Comparison of ENCODE assay signal across 8 cellular contexts in genomic region chr14:49892636-49893308, GRCh38. TPM values are rescaled to one million over a fixed set of nuclear protein-coding genes. Genes with fewer than 3 reads are reported as not detected.
A peak's percentile ranks its signal among the peaks of the same experiment; 100 is the strongest.
DNase-seq lines count a peak whose midpoint lies in the region; ATAC-seq and TF ChIP-seq lines count a peak whose summit lies in the region.

Gene ARF6 (plus strand): TSS chr14:49893082. CDS start chr14:49893737, 655 bp downstream.

- peaks cover 6% of the 10 kb centered on the region for H3K36me3 ChIP-seq in thymus (ENCODE audit: control insufficient read depth, insufficient read depth)

- peaks cover 20% of the 10 kb centered on the region for H3K4me1 Mint-ChIP-seq in activated naive CD8-positive, alpha-beta T cell (ENCODE audit: low read depth)
- peaks cover 24% of the 10 kb centered on the region for H3K4me1 Mint-ChIP-seq in glutamatergic neuron (ENCODE audit: low read depth, unreplicated experiment)
- peaks cover 42% of the 10 kb centered on the region for H3K4me1 Mint-ChIP-seq in osteocyte (ENCODE audit: unreplicated experiment)

- H3K9me3 Mint-ChIP-seq in activated naive CD8-positive, alpha-beta T cell (ENCODE audit: low read depth): no peaks in the 10 kb centered on the region
- peaks cover 10% of the 10 kb centered on the region for H3K9me3 Mint-ChIP-seq in glutamatergic neuron (ENCODE audit: unreplicated experiment)
- no peaks in the 10 kb centered on the region for H3K9me3 Mint-ChIP-seq in osteocyte (ENCODE audit: unreplicated experiment)

- TF ChIP-seq CTCF in GM10266 (IDR thresholded peaks at IDR 0.05; ENCODE audit: control insufficient read depth, insufficient read depth, low read depth, missing control alignments): peak; percentile 19
- TF ChIP-seq CTCF in glutamatergic neuron (IDR thresholded peaks at IDR 0.05; ENCODE audit: partially characterized antibody, unreplicated experiment): no peak
- TF ChIP-seq CTCF in osteocyte (IDR thresholded peaks at IDR 0.05): peak; percentile 32

- H3K4me1 ChIP-seq in thymus (ENCODE audit: control insufficient read depth, insufficient read depth, low read length): peaks cover 4% of the 10 kb centered on the region

- peaks cover 33% of the 10 kb centered on the region for H3K36me3 Mint-ChIP-seq in activated naive CD8-positive, alpha-beta T cell
- no peaks in the 10 kb centered on the region for H3K36me3 Mint-ChIP-seq in glutamatergic neuron (ENCODE audit: unreplicated experiment)
- peaks cover 33% of the 10 kb centered on the region for H3K36me3 Mint-ChIP-seq in osteocyte (ENCODE audit: unreplicated experiment)

- peak within 1 kb of the TSS; percentile 85 for H3K4me3 ChIP-seq in thymus (ENCODE audit: low read length)

- under 1% methylated on average over 66 of the region's 66 CpGs for WGBS in thymus

- H3K27ac ChIP-seq in thymus (ENCODE audit: low read depth): peak within 1 kb of the TSS; percentile 99

- DNase-seq in GM10266 (ENCODE audit: extremely low spot score) (peak; percentile 96), NCI-H1092 treated with DMSO at 0.1 percent for 48 hours (lab: John Stamatoyannopoulos, UW) (peak; percentile 97), SKM-1 (lab: John Stamatoyannopoulos, UW; ENCODE audit: unreplicated experiment) (peak; percentile 51), glutamatergic neuron (peak; percentile 100), osteocyte (ENCODE audit: extremely low spot score, unreplicated experiment) (peak; percentile 99)

- H3K27me3 Mint-ChIP-seq in activated naive CD8-positive, alpha-beta T cell: no peaks in the 10 kb centered on the region
- H3K27me3 Mint-ChIP-seq in glutamatergic neuron (ENCODE audit: unreplicated experiment) (peaks cover 7% of the 10 kb centered on the region), osteocyte (ENCODE audit: unreplicated experiment) (no peaks in the 10 kb centered on the region)

- H3K27me3 ChIP-seq in thymus (ENCODE audit: control insufficient read depth, insufficient read depth): no peaks in the 10 kb centered on the region

- H3K4me3 Mint-ChIP-seq in activated naive CD8-positive, alpha-beta T cell: peak within 1 kb of the TSS; percentile 100
- H3K4me3 Mint-ChIP-seq in glutamatergic neuron (ENCODE audit: unreplicated experiment) (peak within 1 kb of the TSS; percentile 98), osteocyte (ENCODE audit: unreplicated experiment) (peak within 1 kb of the TSS; percentile 89)

- H3K27ac Mint-ChIP-seq in activated naive CD8-positive, alpha-beta T cell: peak within 1 kb of the TSS; percentile 100
- peak within 1 kb of the TSS; percentile 100 for H3K27ac Mint-ChIP-seq in glutamatergic neuron (ENCODE audit: unreplicated experiment)
- peak within 1 kb of the TSS; percentile 98 for H3K27ac Mint-ChIP-seq in osteocyte (ENCODE audit: unreplicated experiment)

- ATAC-seq in HG02610 (IDR thresholded peaks at IDR 0.05; ENCODE audit: unreplicated experiment): peak; percentile 84

- H3K9me3 ChIP-seq in thymus (ENCODE audit: control insufficient read depth): no peaks in the 10 kb centered on the region

RNA-seq across cellular contexts. Expression of gene ARF6, which starts in this region (rescaled TPM):
- total RNA-seq in glutamatergic neuron (ENCODE audit: unreplicated experiment): 38.8 TPM
- total RNA-seq in osteocyte: 53.4 and 55.2 TPM in 2 replicates
- 72.0 TPM for polyA plus RNA-seq in thymus

Comparison
In these comparisons a context has a peak if more than half of its experiments do, and no peak if none do; other contexts are left out.
1. Peak in every context shown above with its lines: DNase-seq, ATAC-seq, H3K4me3 ChIP-seq and H3K27ac ChIP-seq.